In genomic region chr6:21078497-21078896, GRCh38 we compare ENCODE assay signal across 22 cellular contexts.
"Had no signal": no experiment of that assay in that cellular context is flagged by ENCODE, and none has a peak within 500 bp of the region (broad histone marks: within the 10 kb centered on the region; RNA-seq: fewer than 3 reads in every experiment).

No MANE protein-coding gene starts in this region.

- H3K4me3 Mint-ChIP-seq: natural killer cell; neural progenitor cell; stimulated activated effector memory CD8-positive, alpha-beta T cell treated with anti-CD3 and anti-CD28 coated beads, Interleukin-12 subunit alpha, Interleukin-12 subunit beta, amount 100 ng/mL, for 72 hours had no signal

- H3K9me3 Mint-ChIP-seq: stimulated activated effector memory CD8-positive, alpha-beta T cell treated with anti-CD3 and anti-CD28 coated beads, Interleukin-12 subunit alpha, Interleukin-12 subunit beta, amount 100 ng/mL, for 72 hours had no signal

- H3K79me2 ChIP-seq: hepatocyte had no signal

- H3K4me3 ChIP-seq: colonic mucosa, hepatocyte, lung, mucosa of descending colon, neural progenitor cell, ovary, smooth muscle cell, tibial artery, upper lobe of left lung, uterus had no signal

- H2AFZ ChIP-seq: hepatocyte, neural progenitor cell had no signal

- H3K4me1 ChIP-seq: colonic mucosa, foreskin keratinocyte, neural progenitor cell, upper lobe of left lung, uterus had no signal

- H3K27ac Mint-ChIP-seq: natural killer cell; stimulated activated effector memory CD8-positive, alpha-beta T cell treated with anti-CD3 and anti-CD28 coated beads, Interleukin-12 subunit alpha, Interleukin-12 subunit beta, amount 100 ng/mL, for 72 hours had no signal

- H3K4me2 ChIP-seq: hepatocyte, neural progenitor cell, smooth muscle cell had no signal

- H3K27ac ChIP-seq: colonic mucosa, foreskin keratinocyte, neural progenitor cell, ovary, tibial artery, upper lobe of left lung, uterus had no signal

- ATAC-seq: foreskin keratinocyte; left colon; left ventricle myocardium superior; mucosa of descending colon; natural killer cell; right cardiac atrium; stimulated activated effector memory CD8-positive, alpha-beta T cell treated with anti-CD3 and anti-CD28 coated beads, Interleukin-12 subunit alpha, Interleukin-12 subunit beta, amount 100 ng/mL, for 72 hours; stimulated activated naive CD8-positive, alpha-beta T cell treated with anti-CD3 and anti-CD28 coated beads, Interleukin-15, Interleukin-2, amounts not matched to agents 100 U/mL and 50 U/mL, for 24 hours had no signal

- DNase-seq: colonic mucosa; dermis blood vessel endothelial cell; erythroblast; foreskin keratinocyte; left colon; left ventricle myocardium superior; mucosa of descending colon; natural killer cell; nucleus accumbens; ovary; right cardiac atrium; stimulated activated CD4-positive, alpha-beta T cell treated with anti-CD3 and anti-CD28 coated beads, Interleukin-4, amount 100 ng/mL, for 1 hour; stimulated activated CD8-positive, alpha-beta memory T cell treated with anti-CD3 and anti-CD28 coated beads, Interleukin-4, amount 100 ng/mL, for 48 hours; stimulated activated naive CD8-positive, alpha-beta T cell treated with anti-CD3 and anti-CD28 coated beads, Interleukin-15, Interleukin-2, amounts not matched to agents 100 U/mL and 50 U/mL, for 24 hours; tibial artery; upper lobe of left lung; uterus had no signal

- H3K4me1 Mint-ChIP-seq: natural killer cell; stimulated activated effector memory CD8-positive, alpha-beta T cell treated with anti-CD3 and anti-CD28 coated beads, Interleukin-12 subunit alpha, Interleukin-12 subunit beta, amount 100 ng/mL, for 72 hours had no signal

- H3K27me3 ChIP-seq: colonic mucosa, foreskin keratinocyte, hepatocyte, neural progenitor cell, ovary, tibial artery, upper lobe of left lung, uterus had no signal

- H3K36me3 ChIP-seq: colonic mucosa, neural progenitor cell, ovary, upper lobe of left lung, uterus had no signal
